8 cellular contexts compared by ENCODE assay signal in the genomic region with DNA sequence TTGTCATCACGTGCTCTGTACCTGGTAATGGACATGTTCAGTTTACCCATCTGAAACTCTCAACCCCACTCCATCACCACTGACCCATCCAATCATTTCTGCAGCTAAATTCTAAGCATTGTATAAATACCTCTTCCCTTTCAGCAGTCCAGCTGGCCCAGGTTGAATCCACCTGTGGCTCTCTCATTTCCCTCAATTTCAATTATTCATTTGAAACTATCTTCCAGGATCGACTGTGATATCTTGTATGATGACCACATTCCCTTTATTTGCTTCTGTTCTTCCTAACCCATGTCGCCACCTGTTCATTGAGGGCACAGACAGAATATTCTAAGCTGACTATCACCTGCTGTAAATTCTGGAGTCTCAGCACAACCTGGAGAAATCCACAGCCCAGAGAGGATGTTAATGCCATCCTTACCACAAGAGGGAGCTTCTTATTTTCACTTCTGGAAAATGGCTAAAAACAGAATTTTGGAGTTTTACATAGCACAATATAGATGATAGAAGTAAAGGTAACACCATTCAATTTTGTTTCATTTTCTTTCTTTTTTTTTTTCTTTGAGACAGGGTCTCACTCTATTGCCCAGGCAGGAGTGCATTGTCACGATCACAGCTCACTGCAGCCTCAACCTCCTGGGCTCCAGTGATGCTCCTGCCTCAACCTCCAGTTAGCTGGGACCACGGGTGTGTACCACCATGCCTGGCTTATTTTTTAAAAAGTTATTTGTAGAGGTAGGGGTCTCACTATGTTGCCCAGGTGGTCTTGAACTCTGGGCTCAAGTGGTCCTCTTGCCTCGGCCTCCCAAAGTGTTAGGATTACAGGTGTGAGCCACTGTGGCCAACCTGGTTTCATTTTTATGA. TPM values are rescaled to one million over a fixed set of nuclear protein-coding genes. Genes with fewer than 3 reads are reported as not detected.
A peak's percentile ranks its signal among the peaks of the same experiment; 100 is the strongest.
DNase-seq lines count a peak whose midpoint lies in the region; ATAC-seq and TF ChIP-seq lines count a peak whose summit lies in the region.

No MANE protein-coding gene starts in this region.

- 32% methylated on average over 5 of the region's 6 CpGs for WGBS in mammary epithelial cell (ENCODE audit: low coverage, missing lambda C conversion rate)

- no peak overlapping the region for H3K9ac ChIP-seq in mammary epithelial cell (ENCODE audit: insufficient read depth, low read length)

- no peaks in the 10 kb centered on the region for H3K27me3 ChIP-seq in mammary epithelial cell (ENCODE audit: insufficient read depth, low read length)

- no peak overlapping the region for H3K4me2 ChIP-seq in mammary epithelial cell (ENCODE audit: insufficient read depth, low read depth, low read length)

- H3K79me2 ChIP-seq in mammary epithelial cell (ENCODE audit: insufficient read depth, low read length), result no peaks in the 10 kb centered on the region

- intact Hi-C loops in mammary epithelial cell (cut with micrococcal nuclease) (loop anchor here (5.0 kb wide), 2 partner anchors 37 to 67 kb away; partner anchors contain the start of genes ZNF441 and ZNF823), left cardiac atrium (cut with DNase I) (loop anchor here in 1 of 2 donors (5.0 to 10.0 kb wide), 2 partner anchors 37 to 65 kb away; partner anchors contain the start of genes ZNF441 and ZNF823)

- BruUV-seq in mammary epithelial cell (replicated peaks; lab: Mats Ljungman, UMichigan), result no TSS peak

- CTCF ChIA-PET in mammary epithelial cell (lab: Charles Lee; ENCODE audit: low non-redundant PET), result interaction anchor here (0.7 kb wide), 1 partner anchor 319 kb away, joined by 11 read pairs; no protein-coding TSS in a partner anchor

- no peak overlapping the region for H3K27ac ChIP-seq in 22Rv1
- no peak overlapping the region for H3K27ac ChIP-seq in mammary epithelial cell (ENCODE audit: insufficient read depth, low read depth, low read length)

- TF ChIP-seq CTCF in 22Rv1 (IDR thresholded peaks at IDR 0.05) (peak; percentile 88), mammary epithelial cell (conservative IDR thresholded peaks at IDR 0.05 in 1 of 2, IDR thresholded peaks at IDR 0.05 in 1 of 2; ENCODE audit: extremely low read depth in 1 of 2, insufficient read depth in 1 of 2, low read depth in 1 of 2, low read length in 2 of 2) (peak; percentile 62 to 69)

- H2AFZ ChIP-seq in mammary epithelial cell (ENCODE audit: low read depth, low read length), result no peak overlapping the region

- in situ Hi-C loops in G401 (cut with HindIII; ENCODE audit: low sequenced_read_pairs) (no loop called here), mammary epithelial cell (cut with MboI; ENCODE audit: low sequenced_read_pairs in 2 of 2) (loop anchor here in 1 of 2 donors (10.0 kb wide), 1 partner anchor 85 kb away; no protein-coding TSS in a partner anchor)

- no peak for ATAC-seq in GM21423 (IDR thresholded peaks at IDR 0.05; ENCODE audit: unreplicated experiment)
- no peak for ATAC-seq in left cardiac atrium

- no peaks in the 10 kb centered on the region for H4K20me1 ChIP-seq in mammary epithelial cell (ENCODE audit: insufficient read depth, low read length)

- H3K4me1 ChIP-seq in mammary epithelial cell (ENCODE audit: insufficient read depth, low read length), result no peaks in the 10 kb centered on the region

- no peaks in the 10 kb centered on the region for H3K36me3 ChIP-seq in mammary epithelial cell (ENCODE audit: insufficient read depth, low read length)

- DNase-seq in G401 (ENCODE audit: low spot score), result peak; percentile 52
- peak; percentile 22 for DNase-seq in NCI-H2196 treated with DMSO at 0.1 percent for 48 hours (lab: John Stamatoyannopoulos, UW; ENCODE audit: unreplicated experiment)
- peak; percentile 6 for DNase-seq in mammary epithelial cell
- peak; percentile 13 for DNase-seq in midbrain (lab: John Stamatoyannopoulos, UW)
- DNase-seq in activated naive CD4-positive, alpha-beta T cell treated with anti-CD3 and anti-CD28 coated beads, Interleukin-2, amount 50 U/mL, for 16 hours, result no peak
- no peak for DNase-seq in left cardiac atrium

- H3K9me3 ChIP-seq in mammary epithelial cell (replicated peaks; ENCODE audit: insufficient read depth, low read length), result no peaks in the 10 kb centered on the region

- dilution Hi-C loops in mammary epithelial cell (cut with HindIII; ENCODE audit: low sequenced_read_pairs), result loop anchor here (10.0 kb wide), 1 partner anchor 185 kb away; no protein-coding TSS in a partner anchor

- no peak overlapping the region for H3K4me3 ChIP-seq in mammary epithelial cell (replicated peaks in 1 of 3; ENCODE audit: insufficient read depth in 1 of 3, low read depth in 2 of 3, low read length in 3 of 3)

RNA-seq across cellular contexts. Expression of gene ZNF823, which starts 38.6 kb away (rescaled TPM):
- 11.3 and 14.0 TPM in 2 replicates for total RNA-seq in G401 (2014; rRNA removed; shearing (Covaris generic))
- total RNA-seq in mammary epithelial cell (1 to 10 TPM; 2.8 to 9.5 TPM), left cardiac atrium (1 to 10 TPM; 3.5 to 4.5 TPM)
- 2.4 TPM for polyA plus RNA-seq in mammary epithelial cell
- polyA minus RNA-seq in mammary epithelial cell, result 9.7 TPM

Comparison
In these comparisons a context has a peak if more than half of its experiments do, and no peak if none do; other contexts are left out.
1. DNase-seq: peak in G401 (single experiment), NCI-H2196 treated with DMSO at 0.1 percent for 48 hours (single experiment), mammary epithelial cell (single experiment) and midbrain (single experiment); none in activated naive CD4-positive, alpha-beta T cell treated with anti-CD3 and anti-CD28 coated beads, Interleukin-2, amount 50 U/mL, for 16 hours (single experiment) and left cardiac atrium (single experiment).